In the genomic region with DNA sequence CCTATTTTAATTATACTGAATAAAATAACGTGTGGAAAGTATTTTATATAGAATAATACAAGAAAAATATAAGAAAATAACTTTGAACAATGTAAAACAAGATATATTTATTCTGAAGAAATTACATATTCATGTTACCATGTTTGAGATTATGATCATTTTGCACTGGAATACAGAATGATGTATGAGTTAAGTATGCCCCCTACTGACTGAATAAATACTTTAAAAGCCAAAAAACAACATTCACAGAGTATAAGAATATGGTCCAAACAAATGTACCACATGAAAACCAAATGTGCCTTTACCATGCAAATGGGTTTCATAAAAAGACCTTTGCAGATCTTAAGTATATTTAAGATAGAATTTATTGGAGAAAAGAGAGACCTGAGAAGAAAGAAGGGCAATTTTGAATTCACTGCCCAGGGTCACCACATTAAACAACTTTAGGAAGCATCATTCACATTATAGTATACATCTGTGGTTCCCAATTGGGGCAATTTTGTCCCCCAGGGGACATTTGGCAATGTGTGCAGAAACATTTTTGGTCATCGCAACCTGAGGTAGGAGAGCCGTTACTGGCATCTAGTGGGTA, we compare ENCODE assay signal across 8 cellular contexts.
A peak's percentile ranks its signal among the peaks of the same experiment; 100 is the strongest.
DNase-seq lines count a peak whose midpoint lies in the region; ATAC-seq and TF ChIP-seq lines count a peak whose summit lies in the region.

No MANE protein-coding gene starts in this region.

- DNase-seq in COR-L47 (lab: John Stamatoyannopoulos, UW) (peak; percentile 5), HCT116 (ENCODE audit: low read depth, low spot score) (peak; percentile 1), T-helper 17 cell (no peak), left colon (no peak), midbrain (lab: John Stamatoyannopoulos, UW) (no peak)
- DNase-seq in stimulated activated CD8-positive, alpha-beta memory T cell treated with anti-CD3 and anti-CD28 coated beads, Interleukin-4, amount 100 ng/mL, for 48 hours = no peak

- POLR2A ChIA-PET in HCT116 (lab: Charles Lee) = no interaction called here

- H3K27me3 ChIP-seq in HCT116 (ENCODE audit: insufficient read depth, low read length) = no peaks in the 10 kb centered on the region

- no peaks in the 10 kb centered on the region for H3K4me1 ChIP-seq in HCT116 (ENCODE audit: control insufficient read depth in 1 of 2, insufficient read depth in 2 of 2, low read length in 2 of 2)

- CTCF ChIA-PET in HCT116 (lab: Charles Lee) = interaction anchor here (1.3 kb wide), 1 partner anchor 313 kb away, joined by 7 read pairs; no protein-coding TSS in a partner anchor

- H3K4me3 Mint-ChIP-seq in T-helper 17 cell = no peak overlapping the region

- TF ChIP-seq RAD21 in HCT116 (IDR thresholded peaks at IDR 0.05; ENCODE audit: low read depth) = peak; percentile 68

- H3K9me3 ChIP-seq in HCT116 (ENCODE audit: control insufficient read depth in 1 of 2, insufficient read depth in 1 of 2, low read depth in 1 of 2, low read length in 2 of 2) (no peaks in the 10 kb centered on the region), T-helper 17 cell (ENCODE audit: control insufficient read depth, low read length, poor library complexity, severe bottlenecking) (no peaks in the 10 kb centered on the region)

- no TSS peak for BruUV-seq in HCT116 (replicated peaks; lab: Mats Ljungman, UMichigan)

- no peaks in the 10 kb centered on the region for H3K27me3 Mint-ChIP-seq in T-helper 17 cell

- TF ChIP-seq CTCF in HCT116 (IDR thresholded peaks at IDR 0.05 in 2 of 3, conservative IDR thresholded peaks at IDR 0.05 in 1 of 3; ENCODE audit: borderline replicate concordance in 1 of 3, insufficient read depth in 1 of 3, low read depth in 2 of 3, low read length in 2 of 3) = peak; percentile 19 to 53 (median 35); a peak in 4 of 6 replicates

- intact Hi-C loops in HCT116 (cut with micrococcal nuclease) (loop anchor here (1.0 kb wide), 2 partner anchors 313 to 626 kb away; no protein-coding TSS in a partner anchor), left colon (cut with DNase I, micrococcal nuclease) (no loop called here)

- H3K4me2 ChIP-seq in HCT116 (ENCODE audit: low read length) = no peak overlapping the region

- H3K27ac ChIP-seq in HCT116 (ENCODE audit: low read depth, low read length) = no peak overlapping the region

- no peak overlapping the region for H3K27ac Mint-ChIP-seq in T-helper 17 cell

- H3K79me2 ChIP-seq in HCT116 (ENCODE audit: insufficient read depth, low read length) = no peaks in the 10 kb centered on the region

- H2AFZ ChIP-seq in HCT116 (ENCODE audit: low read depth, low read length, poor library complexity, severe bottlenecking) = no peak overlapping the region

- no peak for TF ChIP-seq POLR2A in HCT116 (IDR thresholded peaks at IDR 0.05; ENCODE audit: borderline replicate concordance, extremely low read depth, insufficient read depth, insufficient read length)

- H4K20me1 ChIP-seq in HCT116 (ENCODE audit: insufficient read depth) = no peaks in the 10 kb centered on the region

- no peaks in the 10 kb centered on the region for H3K9me2 ChIP-seq in HCT116 (ENCODE audit: insufficient read depth)

- no peak overlapping the region for H3K4me3 ChIP-seq in HCT116 (replicated peaks in 1 of 2; ENCODE audit: low read depth in 1 of 2, low read length in 2 of 2)

- no peaks in the 10 kb centered on the region for H3K36me3 Mint-ChIP-seq in T-helper 17 cell (ENCODE audit: low read depth)

- H3K4me1 Mint-ChIP-seq in T-helper 17 cell = no peaks in the 10 kb centered on the region

- RAD21 ChIA-PET in HCT116 (lab: Charles Lee; ENCODE audit: low non-redundant PET in 1 of 2, low total read pairs in 2 of 2, uncharacterized antibody in 2 of 2, unreplicated experiment in 2 of 2) = no interaction called here

- ATAC-seq in HCT116 (peak; percentile 75), T-helper 17 cell (peak; percentile 57), left colon (peak; percentile 37), GM18511 (IDR thresholded peaks at IDR 0.05; ENCODE audit: unreplicated experiment) (no peak), HG02678 (IDR thresholded peaks at IDR 0.05; ENCODE audit: unreplicated experiment) (no peak)

- H3K36me3 ChIP-seq in HCT116 (ENCODE audit: control insufficient read depth in 1 of 2, insufficient read depth in 2 of 2, low read length in 2 of 2) = no peaks in the 10 kb centered on the region

- H3K9ac ChIP-seq in HCT116 (ENCODE audit: low read length) = no peak overlapping the region

TF ChIP-seq in HCT116, 20 proteins besides CTCF, POLR2A, EP300 and RAD21:
- TF ChIP-seq, protein P1, sequence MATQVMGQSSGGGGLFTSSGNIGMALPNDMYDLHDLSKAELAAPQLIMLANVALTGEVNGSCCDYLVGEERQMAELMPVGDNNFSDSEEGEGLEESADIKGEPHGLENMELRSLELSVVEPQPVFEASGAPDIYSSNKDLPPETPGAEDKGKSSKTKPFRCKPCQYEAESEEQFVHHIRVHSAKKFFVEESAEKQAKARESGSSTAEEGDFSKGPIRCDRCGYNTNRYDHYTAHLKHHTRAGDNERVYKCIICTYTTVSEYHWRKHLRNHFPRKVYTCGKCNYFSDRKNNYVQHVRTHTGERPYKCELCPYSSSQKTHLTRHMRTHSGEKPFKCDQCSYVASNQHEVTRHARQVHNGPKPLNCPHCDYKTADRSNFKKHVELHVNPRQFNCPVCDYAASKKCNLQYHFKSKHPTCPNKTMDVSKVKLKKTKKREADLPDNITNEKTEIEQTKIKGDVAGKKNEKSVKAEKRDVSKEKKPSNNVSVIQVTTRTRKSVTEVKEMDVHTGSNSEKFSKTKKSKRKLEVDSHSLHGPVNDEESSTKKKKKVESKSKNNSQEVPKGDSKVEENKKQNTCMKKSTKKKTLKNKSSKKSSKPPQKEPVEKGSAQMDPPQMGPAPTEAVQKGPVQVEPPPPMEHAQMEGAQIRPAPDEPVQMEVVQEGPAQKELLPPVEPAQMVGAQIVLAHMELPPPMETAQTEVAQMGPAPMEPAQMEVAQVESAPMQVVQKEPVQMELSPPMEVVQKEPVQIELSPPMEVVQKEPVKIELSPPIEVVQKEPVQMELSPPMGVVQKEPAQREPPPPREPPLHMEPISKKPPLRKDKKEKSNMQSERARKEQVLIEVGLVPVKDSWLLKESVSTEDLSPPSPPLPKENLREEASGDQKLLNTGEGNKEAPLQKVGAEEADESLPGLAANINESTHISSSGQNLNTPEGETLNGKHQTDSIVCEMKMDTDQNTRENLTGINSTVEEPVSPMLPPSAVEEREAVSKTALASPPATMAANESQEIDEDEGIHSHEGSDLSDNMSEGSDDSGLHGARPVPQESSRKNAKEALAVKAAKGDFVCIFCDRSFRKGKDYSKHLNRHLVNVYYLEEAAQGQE (IDR thresholded peaks at IDR 0.05; ENCODE audit: low read depth) = no peak
- TF ChIP-seq SRF (IDR thresholded peaks at IDR 0.05; ENCODE audit: low read depth) = no peak
- TF ChIP-seq SP1 (IDR thresholded peaks at IDR 0.05; ENCODE audit: low read depth) = no peak
- no peak for TF ChIP-seq EZH2phosphoT487 (IDR thresholded peaks at IDR 0.05; ENCODE audit: borderline replicate concordance)
- TF ChIP-seq JUND (IDR thresholded peaks at IDR 0.05) = no peak
- no peak for TF ChIP-seq EGR1 (IDR thresholded peaks at IDR 0.05; ENCODE audit: low read depth)

Comparison
In these comparisons a context has a peak if more than half of its experiments do, and no peak if none do; other contexts are left out.
1. DNase-seq: peak in COR-L47 (single experiment) and HCT116 (single experiment); none in T-helper 17 cell (0 of 3), left colon (0 of 2), stimulated activated CD8-positive, alpha-beta memory T cell treated with anti-CD3 and anti-CD28 coated beads, Interleukin-4, amount 100 ng/mL, for 48 hours (single experiment) and midbrain (single experiment).
2. ATAC-seq: peak in HCT116 (single experiment), T-helper 17 cell (single experiment) and left colon (single experiment); none in GM18511 (single experiment) and HG02678 (single experiment).